In genomic region chr9:135087489-135087791, GRCh38 we compare ENCODE assay signal across 8 cellular contexts. TPM values are rescaled to one million over a fixed set of nuclear protein-coding genes. Genes with fewer than 3 reads are reported as not detected.
DNase-seq lines count a peak whose midpoint lies in the region; ATAC-seq, FAIRE-seq and TF ChIP-seq lines count a peak whose summit lies in the region.

Gene OLFM1, plus strand, starts transcription at chr9:135087668. Its CDS starts 322 bp downstream, at chr9:135087990.

- H3K4me3 Mint-ChIP-seq in CD14-positive monocyte (peak within 1 kb of the TSS; percentile 65 to 88), HFFc6 (no peak within 1 kb of the TSS; the same call in 1 of the 2 replicates)

- intact Hi-C loops in CD14-positive monocyte (cut with micrococcal nuclease): loop anchor here in 1 of 2 donors (2.0 kb wide), 1 partner anchor 255 kb away; no protein-coding TSS in a partner anchor

- H2AFZ ChIP-seq in neural cell (ENCODE audit: low read depth, low read length): no peak within 1 kb of the TSS

- peaks cover 6 to 8% of the 10 kb centered on the region in 2 donors for H3K36me3 Mint-ChIP-seq in CD14-positive monocyte
- no peaks in the 10 kb centered on the region for H3K36me3 Mint-ChIP-seq in HFFc6 (ENCODE audit: low read depth)

- no peak for TF ChIP-seq EP300 in neural cell (conservative IDR thresholded peaks at IDR 0.05; ENCODE audit: poor library complexity, severe bottlenecking)

- H3K9me3 ChIP-seq in neural cell (ENCODE audit: low read length): no peaks in the 10 kb centered on the region

- TF ChIP-seq CTCF in CD14-positive monocyte (IDR thresholded peaks at IDR 0.05): no peak
- peak; percentile 71 for TF ChIP-seq CTCF in HFFc6 (IDR thresholded peaks at IDR 0.05)
- TF ChIP-seq CTCF in WI38 (IDR thresholded peaks at IDR 0.05; ENCODE audit: low read depth, low read length): peak; percentile 37; the same call in 1 of the 2 replicates
- peak; percentile 53 for TF ChIP-seq CTCF in fibroblast of villous mesenchyme (IDR thresholded peaks at IDR 0.05; ENCODE audit: insufficient read depth, low read depth, low read length)
- TF ChIP-seq CTCF in neural cell (IDR thresholded peaks at IDR 0.05; ENCODE audit: poor library complexity, severe bottlenecking): peak; percentile 85

- no peaks in the 10 kb centered on the region for H3K9me2 ChIP-seq in neural cell (ENCODE audit: insufficient read depth, low read length)

- no peak within 1 kb of the TSS for H3K4me2 ChIP-seq in neural cell (ENCODE audit: low read length)

- peak; percentile 87 for TF ChIP-seq RAD21 in neural cell (conservative IDR thresholded peaks at IDR 0.05)

- no peaks in the 10 kb centered on the region for H3K36me3 ChIP-seq in neural cell (ENCODE audit: insufficient read depth, low read length)

- H3K9ac ChIP-seq in neural cell (ENCODE audit: low read length): peak within 1 kb of the TSS; percentile 52

- H3K27ac Mint-ChIP-seq in CD14-positive monocyte (no peak within 1 kb of the TSS), HFFc6 (no peak within 1 kb of the TSS)

- H3K4me3 ChIP-seq in WI38 (ENCODE audit: low read depth, low read length) (no peak within 1 kb of the TSS), fibroblast of villous mesenchyme (ENCODE audit: low read depth, low read length) (no peak within 1 kb of the TSS), neural cell (ENCODE audit: low read length) (peak within 1 kb of the TSS; percentile 66)

- H3K79me2 ChIP-seq in neural cell (replicated peaks; ENCODE audit: insufficient read depth, low read length): no peaks in the 10 kb centered on the region

- H3K27ac ChIP-seq in neural cell (ENCODE audit: low read length): no peak within 1 kb of the TSS

- DNase-seq in CD14-positive monocyte (ENCODE audit: low spot score): no peak
- peak; percentile 24 for DNase-seq in HFFc6
- peak; percentile 47 for DNase-seq in fibroblast of villous mesenchyme (ENCODE audit: low read depth)
- no peak for DNase-seq in GM12892 (ENCODE audit: insufficient read length)
- DNase-seq in activated gamma-delta T cell treated with Interleukin-2 at 50 U/mL for 16 hours: no peak

- peaks cover 4% of the 10 kb centered on the region for H4K20me1 ChIP-seq in neural cell (ENCODE audit: insufficient read depth)

- peaks cover 4 to 20% (median 10%) of the 10 kb centered on the region in 7 donors for H3K9me3 Mint-ChIP-seq in CD14-positive monocyte
- H3K9me3 Mint-ChIP-seq in HFFc6: 0 out of 2 replicates have a peak, but pooled peaks cover 3% of the 10 kb centered on the region

- no peak for TF ChIP-seq POLR2A in GM12892 (IDR thresholded peaks at IDR 0.05; ENCODE audit: low read depth, low read length)

- peaks cover 46 to 73% (median 60%) of the 10 kb centered on the region in 3 donors for H3K27me3 Mint-ChIP-seq in CD14-positive monocyte (ENCODE audit: low read depth in 3 of 3)
- peaks cover 23% of the 10 kb centered on the region for H3K27me3 Mint-ChIP-seq in HFFc6 (ENCODE audit: insufficient read depth)

- no peaks in the 10 kb centered on the region for H3F3A ChIP-seq in neural cell (ENCODE audit: insufficient read depth, low read length, poor library complexity, severe bottlenecking)

- H3K4me1 Mint-ChIP-seq in CD14-positive monocyte (peaks cover 8% of the 10 kb centered on the region), HFFc6 (ENCODE audit: low read depth) (peaks cover 7% of the 10 kb centered on the region)

- no peak for FAIRE-seq in GM12892 (lab: Jason Lieb, UNC)

- H3K27me3 ChIP-seq in neural cell (ENCODE audit: insufficient read depth, low read depth, low read length): peaks cover 34% of the 10 kb centered on the region

- ATAC-seq in HG02852 (IDR thresholded peaks at IDR 0.05; ENCODE audit: unreplicated experiment): no peak

TF ChIP-seq in neural cell, 6 proteins besides CTCF, POLR2A, EP300 and RAD21:
- TF ChIP-seq TAF1 (IDR thresholded peaks at IDR 0.05; ENCODE audit: low read depth) (no peak), MXI1 (conservative IDR thresholded peaks at IDR 0.05; ENCODE audit: poor library complexity, severe bottlenecking) (no peak), SMC3 (conservative IDR thresholded peaks at IDR 0.05; ENCODE audit: poor library complexity) (peak; percentile 96)

RNA-seq across cellular contexts. Expression of gene OLFM1, which starts in this region (rescaled TPM):
- polyA plus RNA-seq in CD14-positive monocyte (1 to 10 TPM; 7.6 to 9.4 TPM), neural cell (102 and 134 TPM in 2 replicates)
- under 1 TPM in 2 of 6 experiments, not detected in 4; 0.07 to 0.15 TPM for total RNA-seq in HFFc6 (2021; fragmentation: NEBNext Ultra II Directional; extraction: Animal tissue kit (Norgen Biotek cat#: 25700))
- total RNA-seq in fibroblast of villous mesenchyme: 0.43 and 0.64 TPM in 2 replicates
- 59.6 and 74.2 TPM in 2 replicates for polyA minus RNA-seq in neural cell
- polyA plus RNA-seq in GM12892 (2012; ENCODE audit: missing spikeins): not detected

Comparison
In these comparisons a context has a peak if more than half of its experiments do, and no peak if none do; other contexts are left out.
1. Peak in DNase-seq in HFFc6; RNA of the gene not detected or under 1 TPM.
2. Peak in DNase-seq in fibroblast of villous mesenchyme; RNA of the gene not detected or under 1 TPM.